28 cellular contexts compared by ENCODE assay signal in the genomic region with DNA sequence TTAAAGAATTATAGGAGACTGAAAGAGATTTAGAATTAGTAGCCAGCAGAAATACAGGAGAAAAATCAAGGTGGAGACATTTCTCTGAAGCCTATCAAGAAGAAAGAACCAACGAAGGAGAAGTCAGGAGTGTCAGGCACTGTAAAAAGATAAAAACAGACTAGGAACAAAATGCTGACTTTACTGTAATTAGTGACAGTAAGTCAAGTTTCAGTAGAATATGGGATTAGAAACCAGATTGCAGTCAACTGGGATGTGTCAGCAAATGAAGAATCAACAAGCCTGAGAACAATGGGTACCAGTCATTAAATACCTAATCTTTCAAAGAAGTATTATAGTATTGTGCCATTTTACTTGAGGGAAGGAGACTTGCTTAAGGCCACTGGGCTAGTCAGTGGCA. TPM values are rescaled to one million over a fixed set of nuclear protein-coding genes. Genes with fewer than 3 reads are reported as not detected.
"Had no signal": no experiment of that assay in that cellular context is flagged by ENCODE, and none has a peak within 500 bp of the region (broad histone marks: within the 10 kb centered on the region; RNA-seq: fewer than 3 reads in every experiment).

No MANE protein-coding gene starts in this region.

- FAIRE-seq: colon, kidney had no signal

- H3K9ac ChIP-seq: neural progenitor cell had no signal

- H3K9me3 Mint-ChIP-seq: stimulated activated memory B cell treated with anti-CD40 and anti-IgM and Interleukin-4, amounts not matched to agents 10 μg/mL and 1 μg/mL and 100 μg/mL, for 72 hours had no signal

- H3K36me3 Mint-ChIP-seq: neural progenitor cell; stimulated activated memory B cell treated with anti-CD40 and anti-IgM and Interleukin-4, amounts not matched to agents 10 μg/mL and 1 μg/mL and 100 μg/mL, for 72 hours; type B pancreatic cell had no signal

- H3K27me3 ChIP-seq: esophagus muscularis mucosa, gastroesophageal sphincter, hepatocyte, left lung, neural progenitor cell, spleen, testis, tibial artery had no signal

- H3K4me1 Mint-ChIP-seq: naive thymus-derived CD4-positive, alpha-beta T cell; nephron; neural progenitor cell; stimulated activated memory B cell treated with anti-CD40 and anti-IgM and Interleukin-4, amounts not matched to agents 10 μg/mL and 1 μg/mL and 100 μg/mL, for 72 hours had no signal

- H3K36me3 ChIP-seq: esophagus muscularis mucosa, gastroesophageal sphincter, heart left ventricle, left lung, neural progenitor cell, spleen, tibial artery had no signal

- ATAC-seq: foreskin keratinocyte; gastroesophageal sphincter; heart left ventricle; left lung; naive thymus-derived CD4-positive, alpha-beta T cell; psoas muscle; right cardiac atrium; stimulated activated memory B cell treated with anti-CD40 and anti-IgM and Interleukin-4, amounts not matched to agents 10 μg/mL and 1 μg/mL and 100 μg/mL, for 72 hours; stimulated activated naive CD8-positive, alpha-beta T cell treated with anti-CD3 and anti-CD28 coated beads, Interleukin-15, Interleukin-2, amounts not matched to agents 100 U/mL and 50 U/mL, for 24 hours had no signal

- H3K4me3 Mint-ChIP-seq: naive thymus-derived CD4-positive, alpha-beta T cell; nephron; neural progenitor cell; stimulated activated memory B cell treated with anti-CD40 and anti-IgM and Interleukin-4, amounts not matched to agents 10 μg/mL and 1 μg/mL and 100 μg/mL, for 72 hours; type B pancreatic cell had no signal

- H3K4me2 ChIP-seq: hepatocyte, neural progenitor cell had no signal

- H3K4me1 ChIP-seq: esophagus muscularis mucosa, foreskin keratinocyte, gastroesophageal sphincter, heart left ventricle, left lung, psoas muscle, spleen, testis, tibial artery had no signal

- H3K27ac Mint-ChIP-seq: naive thymus-derived CD4-positive, alpha-beta T cell; nephron; neural progenitor cell; stimulated activated memory B cell treated with anti-CD40 and anti-IgM and Interleukin-4, amounts not matched to agents 10 μg/mL and 1 μg/mL and 100 μg/mL, for 72 hours; type B pancreatic cell had no signal

- H3K4me3 ChIP-seq: dorsolateral prefrontal cortex, esophagus muscularis mucosa, gastroesophageal sphincter, heart left ventricle, hepatocyte, left lung, neural progenitor cell, psoas muscle, skin epidermis, spleen, testis, tibial artery had no signal

- DNase-seq: dorsolateral prefrontal cortex; effector CD4-positive, alpha-beta T cell; foreskin keratinocyte; heart left ventricle; kidney; left lung; mesendoderm; midbrain; naive thymus-derived CD4-positive, alpha-beta T cell; posterior cingulate gyrus; psoas muscle; right cardiac atrium; spleen; stimulated activated CD4-positive, alpha-beta T cell treated with anti-CD3 and anti-CD28 coated beads, Interleukin-4, amount 100 ng/mL, for 4 hours; stimulated activated naive CD8-positive, alpha-beta T cell treated with anti-CD3 and anti-CD28 coated beads, Interleukin-15, Interleukin-2, amounts not matched to agents 100 U/mL and 50 U/mL, for 24 hours; substantia nigra; testis; tibial artery had no signal

- H2AFZ ChIP-seq: hepatocyte, neural progenitor cell had no signal

- H3K27ac ChIP-seq: dorsolateral prefrontal cortex, epithelial cell of prostate, esophagus muscularis mucosa, foreskin keratinocyte, gastroesophageal sphincter, heart left ventricle, hepatocyte, left lung, neural progenitor cell, psoas muscle, skin epidermis, spleen, testis, tibial artery had no signal

- H3K9me3 ChIP-seq: esophagus muscularis mucosa, gastroesophageal sphincter, heart left ventricle, left lung, psoas muscle, spleen, testis, tibial artery had no signal

- H3K79me2 ChIP-seq: hepatocyte had no signal

RNA-seq across cellular contexts. Expression of a gene that starts 28.7 kb away (rescaled TPM):
- total RNA-seq: naive thymus-derived CD4-positive, alpha-beta T cell had no signal
- polyA plus RNA-seq: naive thymus-derived CD4-positive, alpha-beta T cell had no signal
